24 cellular contexts compared by ENCODE assay signal in the genomic region with DNA sequence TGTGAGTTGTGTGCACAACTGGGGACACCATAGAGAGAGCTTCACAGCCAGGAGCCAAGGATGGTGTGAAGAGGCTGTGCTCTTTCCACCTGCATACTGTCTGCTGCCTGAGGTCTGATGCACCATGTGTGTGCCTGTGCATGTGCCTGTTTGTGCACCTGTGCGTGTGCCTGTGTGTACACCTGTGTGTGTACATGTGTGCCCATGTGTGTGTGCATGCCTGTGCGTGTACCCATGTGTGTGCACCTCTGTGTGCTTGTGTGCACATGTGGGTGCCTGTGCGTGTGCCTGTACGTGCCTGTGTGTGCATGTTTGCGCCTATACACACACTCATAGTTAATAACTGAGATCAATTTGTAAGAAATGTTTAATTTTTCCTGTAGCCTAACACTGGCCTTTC.
"Had no signal": no experiment of that assay in that cellular context is flagged by ENCODE, and none has a peak within 500 bp of the region (broad histone marks: within the 10 kb centered on the region; RNA-seq: fewer than 3 reads in every experiment).

No MANE protein-coding gene starts in this region.

- H3K4me1 Mint-ChIP-seq: activated CD4-positive, alpha-beta memory T cell treated with anti-CD3 and anti-CD28 coated beads, Interleukin-2, amount 10 ng/mL, durations not matched to agents 7 days and 5 days; activated CD4-positive, alpha-beta T cell treated with anti-CD3 and anti-CD28 coated beads, Interleukin-2, amount 10 ng/mL, durations not matched to agents 24 days and 14 days; neural crest cell had no signal

- H3K4me3 ChIP-seq: adrenal gland, colonic mucosa, dorsolateral prefrontal cortex, esophagus squamous epithelium, gastrocnemius medialis, left lung, testis had no signal

- H3K27ac ChIP-seq: adrenal gland, colonic mucosa, esophagus squamous epithelium, gastrocnemius medialis, left lung, testis had no signal

- H3K4me1 ChIP-seq: colonic mucosa, testis had no signal

- ATAC-seq: activated CD4-positive, CD25-positive, alpha-beta regulatory T cell treated with anti-CD3 and anti-CD28 coated beads, Interleukin-2, amount 50 U/mL, for 24 hours; activated naive CD4-positive, alpha-beta T cell treated with anti-CD3 and anti-CD28 coated beads, Interleukin-2, amount 50 U/mL, for 72 hours; effector memory CD8-positive, alpha-beta T cell; gastrocnemius medialis; left lung; sciatic nerve had no signal

- FAIRE-seq: astrocyte, small intestine had no signal

- DNase-seq: activated CD4-positive, alpha-beta memory T cell treated with anti-CD3 and anti-CD28 coated beads, Interleukin-2, amount 10 ng/mL, durations not matched to agents 7 days and 5 days; activated CD4-positive, alpha-beta T cell treated with anti-CD3 and anti-CD28 coated beads, Interleukin-2, amount 10 ng/mL, durations not matched to agents 24 days and 14 days; activated gamma-delta T cell; colonic mucosa; dorsolateral prefrontal cortex; effector memory CD8-positive, alpha-beta T cell; esophagus squamous epithelium; gastrocnemius medialis; hippocampal formation; kidney glomerular epithelial cell; left lung; midbrain; small intestine; stimulated activated CD4-positive, alpha-beta T cell treated with anti-CD3 and anti-CD28 coated beads, Interleukin-15, amount 100 ng/mL, for 24 hours; stimulated activated naive CD4-positive, alpha-beta T cell; testis had no signal

- H3K36me3 ChIP-seq: colonic mucosa had no signal

- H3K27me3 ChIP-seq: adrenal gland, colonic mucosa, dorsolateral prefrontal cortex, esophagus squamous epithelium, gastrocnemius medialis, left lung, testis had no signal

- H3K4me3 Mint-ChIP-seq: activated CD4-positive, alpha-beta memory T cell treated with anti-CD3 and anti-CD28 coated beads, Interleukin-2, amount 10 ng/mL, durations not matched to agents 7 days and 5 days; activated CD4-positive, alpha-beta T cell treated with anti-CD3 and anti-CD28 coated beads, Interleukin-2, amount 10 ng/mL, durations not matched to agents 24 days and 14 days; activated T-helper 1 cell treated with anti-CD3 and anti-CD28 coated beads, Interleukin-12 subunit alpha, Interleukin-12 subunit beta, Interleukin-2, Interleukin-4 antibody, amounts not matched to agents 30 ng/mL and 10 ng/mL and 1 ng/mL, durations not matched to agents 14 hours and 24 hours and 36 hours; effector memory CD8-positive, alpha-beta T cell; neural crest cell; type B pancreatic cell had no signal

- H3K9me3 ChIP-seq: adrenal gland, colonic mucosa, esophagus squamous epithelium, gastrocnemius medialis, testis had no signal

- H3K27me3 Mint-ChIP-seq: activated CD4-positive, alpha-beta memory T cell treated with anti-CD3 and anti-CD28 coated beads, Interleukin-2, amount 10 ng/mL, durations not matched to agents 7 days and 5 days; activated CD4-positive, alpha-beta T cell treated with anti-CD3 and anti-CD28 coated beads, Interleukin-2, amount 10 ng/mL, durations not matched to agents 24 days and 14 days; effector memory CD8-positive, alpha-beta T cell; type B pancreatic cell had no signal

- H3K9me3 Mint-ChIP-seq: effector memory CD8-positive, alpha-beta T cell had no signal

- H3K27ac Mint-ChIP-seq: activated CD4-positive, alpha-beta memory T cell treated with anti-CD3 and anti-CD28 coated beads, Interleukin-2, amount 10 ng/mL, durations not matched to agents 7 days and 5 days; activated CD4-positive, alpha-beta T cell treated with anti-CD3 and anti-CD28 coated beads, Interleukin-2, amount 10 ng/mL, durations not matched to agents 24 days and 14 days; activated T-helper 1 cell treated with anti-CD3 and anti-CD28 coated beads, Interleukin-12 subunit alpha, Interleukin-12 subunit beta, Interleukin-2, Interleukin-4 antibody, amounts not matched to agents 30 ng/mL and 10 ng/mL and 1 ng/mL, durations not matched to agents 14 hours and 24 hours and 36 hours; effector memory CD8-positive, alpha-beta T cell; type B pancreatic cell had no signal
